ENCODE assay signal across 10 cellular contexts in genomic region chr9:22211588-22212360, GRCh38.
DNase-seq lines count a peak whose midpoint lies in the region; ATAC-seq, FAIRE-seq and TF ChIP-seq lines count a peak whose summit lies in the region.
"Had no signal": no experiment of that assay in that cellular context is flagged by ENCODE, and none has a peak within 500 bp of the region (broad histone marks: within the 10 kb centered on the region; RNA-seq: fewer than 3 reads in every experiment).

No MANE protein-coding gene starts in this region.

- no peaks in the 10 kb centered on the region for H3K9me1 ChIP-seq in keratinocyte (ENCODE audit: control insufficient read depth, extremely low read depth, insufficient read depth, low read length)

- dilution Hi-C loops in keratinocyte (cut with MboI; ENCODE audit: extremely low pct_ligation_motif_present, low sequenced_read_pairs) = no loop called here

- H3K4me2 ChIP-seq in keratinocyte (ENCODE audit: control insufficient read depth, extremely low read depth, insufficient read depth, low read depth, low read length) = peak overlapping the region; percentile 74

- H3K79me2 ChIP-seq in keratinocyte (ENCODE audit: control insufficient read depth, insufficient read depth, low read length) = no peaks in the 10 kb centered on the region

- ATAC-seq in mucosa of descending colon = no peak
- ATAC-seq: activated naive CD4-positive, alpha-beta T cell treated with anti-CD3 and anti-CD28 coated beads, Interleukin-2, amount 50 U/mL, for 72 hours; gastroesophageal sphincter had no signal

- intact Hi-C loops in ovary (cut with DNase I) (no loop called here), mucosa of descending colon (cut with DNase I, micrococcal nuclease) (no loop called here)

- DNase-seq in SIG-M5 treated with dmso at 0.1 percent for 504 hours (lab: John Stamatoyannopoulos, UW; ENCODE audit: unreplicated experiment) (peak; percentile 9), SIG-M5 (lab: John Stamatoyannopoulos, UW) (no peak), amniotic stem cell (lab: John Stamatoyannopoulos, UW) (peak; percentile 89), keratinocyte (ENCODE audit: low read depth, low spot score) (no peak), ovary (no peak), mucosa of descending colon (no peak), NCI-H524 (lab: John Stamatoyannopoulos, UW) (no peak), Peyer's patch (no peak)

- peak; percentile 88 for FAIRE-seq in keratinocyte (lab: Jason Lieb, UNC)

- H3K36me3 ChIP-seq in keratinocyte (ENCODE audit: control insufficient read depth in 2 of 2, extremely low read depth in 1 of 2, insufficient read depth in 2 of 2, low read length in 2 of 2) = no peaks in the 10 kb centered on the region
- H3K36me3 ChIP-seq in ovary = no peaks in the 10 kb centered on the region
- H3K36me3 ChIP-seq in mucosa of descending colon (ENCODE audit: low read depth) = no peaks in the 10 kb centered on the region
- H3K36me3 ChIP-seq in Peyer's patch = no peaks in the 10 kb centered on the region
- H3K36me3 ChIP-seq: gastroesophageal sphincter had no signal

- H3K27ac ChIP-seq in keratinocyte (ENCODE audit: control insufficient read depth, insufficient read depth, low read length) (peak overlapping the region; percentile 73), ovary (no peak overlapping the region), Peyer's patch (no peak overlapping the region)
- H3K27ac ChIP-seq: gastroesophageal sphincter had no signal

- H3K27me3 ChIP-seq in keratinocyte (ENCODE audit: control insufficient read depth, extremely low read depth, insufficient read depth, low read length) (no peaks in the 10 kb centered on the region), ovary (no peaks in the 10 kb centered on the region), Peyer's patch (no peaks in the 10 kb centered on the region)
- H3K27me3 ChIP-seq: gastroesophageal sphincter had no signal

- H3K9me3 ChIP-seq in keratinocyte (ENCODE audit: control insufficient read depth, low read depth, low read length) (no peaks in the 10 kb centered on the region), ovary (no peaks in the 10 kb centered on the region), mucosa of descending colon (no peaks in the 10 kb centered on the region), Peyer's patch (no peaks in the 10 kb centered on the region)
- H3K9me3 ChIP-seq: gastroesophageal sphincter had no signal

- no peak for TF ChIP-seq EP300 in ovary (IDR thresholded peaks at IDR 0.05)

- TF ChIP-seq POLR2A in ovary (IDR thresholded peaks at IDR 0.05) = no peak
- TF ChIP-seq POLR2A in Peyer's patch (IDR thresholded peaks at IDR 0.05) = no peak

- TF ChIP-seq CTCF in keratinocyte (optimal IDR thresholded peaks at IDR 0.05 in 1 of 3, IDR thresholded peaks at IDR 0.05 in 1 of 3, conservative IDR thresholded peaks at IDR 0.05 in 1 of 3; ENCODE audit: extremely low read depth in 1 of 3, insufficient read depth in 2 of 3, low read length in 3 of 3) = no peak
- TF ChIP-seq CTCF in ovary (IDR thresholded peaks at IDR 0.05) = no peak
- no peak for TF ChIP-seq CTCF in mucosa of descending colon (IDR thresholded peaks at IDR 0.05)
- no peak for TF ChIP-seq CTCF in Peyer's patch (IDR thresholded peaks at IDR 0.05)

- WGBS in ovary, 3 donors = 21 to 29% (median 23%) methylated on average over 4 of the region's 4 CpGs

- peak overlapping the region; percentile 62 for H2AFZ ChIP-seq in keratinocyte (ENCODE audit: control insufficient read depth, low read length)

- H3K4me1 ChIP-seq in keratinocyte (ENCODE audit: control insufficient read depth, extremely low read depth, insufficient read depth, low read length) = peaks cover 54% of the 10 kb centered on the region
- H3K4me1 ChIP-seq in ovary (ENCODE audit: insufficient read depth) = no peaks in the 10 kb centered on the region
- no peaks in the 10 kb centered on the region for H3K4me1 ChIP-seq in mucosa of descending colon (ENCODE audit: low read depth)
- no peaks in the 10 kb centered on the region for H3K4me1 ChIP-seq in Peyer's patch

- no peaks in the 10 kb centered on the region for H4K20me1 ChIP-seq in keratinocyte (ENCODE audit: control insufficient read depth, extremely low read depth, insufficient read depth, low read length)

- peak overlapping the region in 1 of 3 experiments; percentile 34 for H3K4me3 ChIP-seq in keratinocyte (ENCODE audit: control insufficient read depth in 2 of 3, extremely low read depth in 1 of 3, insufficient read depth in 2 of 3, low read depth in 1 of 3, low read length in 3 of 3)
- no peak overlapping the region for H3K4me3 ChIP-seq in ovary
- no peak overlapping the region for H3K4me3 ChIP-seq in mucosa of descending colon
- no peak overlapping the region for H3K4me3 ChIP-seq in Peyer's patch
- H3K4me3 ChIP-seq: gastroesophageal sphincter had no signal

- H3K9ac ChIP-seq in keratinocyte (ENCODE audit: control insufficient read depth, extremely low read depth, insufficient read depth, low read length) = peak overlapping the region; percentile 19

Comparison
In these comparisons a context has a peak if more than half of its experiments do, and no peak if none do; other contexts are left out.
1. DNase-seq: peak in SIG-M5 treated with dmso at 0.1 percent for 504 hours (single experiment) and amniotic stem cell (single experiment); none in SIG-M5 (single experiment), keratinocyte (single experiment), ovary (0 of 5), mucosa of descending colon (0 of 3), NCI-H524 (0 of 2) and Peyer's patch (0 of 3).